ENCODE assay signal across 8 cellular contexts in the genomic region with DNA sequence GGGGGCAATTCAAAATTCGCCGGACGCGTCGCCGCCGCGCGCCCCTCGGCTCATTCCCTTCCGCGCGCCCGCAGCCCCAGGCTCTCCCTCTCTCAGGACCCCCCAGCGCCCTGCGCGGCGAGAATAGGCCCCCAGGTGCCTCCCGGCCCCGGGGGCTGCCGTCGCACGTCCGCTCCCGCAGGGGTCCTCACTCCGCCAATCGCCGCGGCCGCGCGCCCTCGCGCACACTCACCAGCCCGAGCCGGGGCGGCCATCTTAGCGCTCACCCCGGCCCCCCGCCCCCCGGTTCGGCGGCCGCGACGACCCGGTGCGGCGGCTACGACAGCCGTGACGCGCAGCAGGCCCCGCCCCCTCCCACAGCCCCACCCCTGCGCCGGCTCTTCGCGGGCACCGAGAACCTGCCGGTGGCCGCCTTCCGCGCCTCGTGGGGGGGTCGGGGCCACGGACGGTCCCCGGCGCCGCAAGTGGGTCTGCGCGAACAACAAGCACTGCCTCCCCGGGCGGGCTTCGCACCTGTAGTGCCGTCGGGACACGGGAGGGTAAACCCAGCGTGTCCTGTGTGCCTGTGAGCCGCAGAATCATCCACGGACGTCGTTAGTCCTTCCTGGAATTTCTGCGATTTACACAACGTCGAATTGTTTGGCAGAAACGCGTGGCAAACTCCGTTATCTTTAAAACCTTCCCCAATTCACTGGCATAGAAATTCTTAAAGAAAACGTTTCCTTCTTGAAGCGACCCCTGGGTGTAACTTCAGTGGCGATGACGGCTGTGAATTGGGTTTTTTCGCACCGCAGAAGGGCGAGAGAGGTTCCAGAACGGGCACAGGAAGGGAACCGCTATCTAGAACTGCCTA. TPM values are rescaled to one million over a fixed set of nuclear protein-coding genes. Genes with fewer than 3 reads are reported as not detected.
DNase-seq lines count a peak whose midpoint lies in the region; ATAC-seq and TF ChIP-seq lines count a peak whose summit lies in the region.

No MANE protein-coding gene starts in this region.

- H3K4me3 ChIP-seq in sigmoid colon = peak overlapping the region; percentile 83 to 98 (median 90)

- no peaks in the 10 kb centered on the region for H3K36me3 Mint-ChIP-seq in T-cell

- peak; percentile 62 for DNase-seq in GM20000 (ENCODE audit: low spot score)
- DNase-seq in T-cell = peak; percentile 33 to 75 (median 60)
- DNase-seq in amniotic epithelial cell (ENCODE audit: low read depth) = peak; percentile 15
- DNase-seq in hypothalamus (lab: John Stamatoyannopoulos, UW) = peak in 42 of 51 donors; percentile 6 to 77 (median 36)
- peak; percentile 83 for DNase-seq in sigmoid colon
- DNase-seq in NCI-H774 (lab: John Stamatoyannopoulos, UW) = no peak
- DNase-seq in HT-29 (ENCODE audit: low spot score) = no peak

- intact Hi-C loops in sigmoid colon (cut with DNase I) = loop anchor here (5.0 kb wide), 1 partner anchor 211 kb away; no protein-coding TSS in a partner anchor

- H3K36me3 ChIP-seq in sigmoid colon = no peaks in the 10 kb centered on the region

- CTCF ChIA-PET in T-cell (lab: Charles Lee) = interaction anchor here in 1 of 2 donors (2.0 kb wide), 1 partner anchor 14 kb away, joined by 10 read pairs; no protein-coding TSS in a partner anchor

- POLR2A ChIA-PET in T-cell (lab: Charles Lee) = no interaction called here

- H3K27me3 Mint-ChIP-seq in T-cell = peaks cover 0 to 10% of the 10 kb centered on the region in 2 donors

- H3K9me3 Mint-ChIP-seq in T-cell = peaks cover 0 to 3% (median 0%) of the 10 kb centered on the region in 3 donors

- no peak for TF ChIP-seq CTCF in GM20000 (IDR thresholded peaks at IDR 0.05; ENCODE audit: extremely low read depth, missing control alignments)
- TF ChIP-seq CTCF in sigmoid colon (IDR thresholded peaks at IDR 0.05) = no peak

- peak overlapping the region; percentile 80 to 85 (median 81) for H3K27ac ChIP-seq in sigmoid colon

- H3K27ac Mint-ChIP-seq in T-cell = peak overlapping the region; percentile 79 to 87

- peaks cover 0 to 13% (median 7%) of the 10 kb centered on the region in 4 donors for H3K4me1 ChIP-seq in sigmoid colon

- no peaks in the 10 kb centered on the region for H3K27me3 ChIP-seq in sigmoid colon

- no peaks in the 10 kb centered on the region for H3K9me3 ChIP-seq in sigmoid colon

- no peak for TF ChIP-seq POLR2A in sigmoid colon (IDR thresholded peaks at IDR 0.05)

- WGBS in sigmoid colon, 2 donors = 6 to 7% methylated on average over 98 of the region's 98 CpGs

- H3K4me3 Mint-ChIP-seq in T-cell = peak overlapping the region; percentile 87 to 90 (median 90)

- ATAC-seq in T-cell (replicated peaks in 1 of 4) (peak; percentile 82 to 88 (median 85)), GM18867 (IDR thresholded peaks at IDR 0.05; ENCODE audit: unreplicated experiment) (no peak)

- no peak for TF ChIP-seq EP300 in sigmoid colon (IDR thresholded peaks at IDR 0.05)

- H3K4me1 Mint-ChIP-seq in T-cell = peaks cover 59 to 61% (median 61%) of the 10 kb centered on the region in 3 donors

RNA-seq across cellular contexts. Expression of gene USP44, which starts 2.5 kb away (rescaled TPM):
- total RNA-seq in T-cell (10 to 100 TPM in 1 of 5 donors, 1 to 10 TPM in 4; 2.9 to 12.2 (median 5.9) TPM), sigmoid colon (1 to 10 TPM; 1.8 to 6.1 (median 4.1) TPM)
- under 1 TPM in 2 of 3 donors, not detected in 1; 0.36 to 0.60 TPM for polyA plus RNA-seq in sigmoid colon
- not detected in 2 replicates for total RNA-seq in HT-29 (2014; rRNA removed; shearing (Covaris generic))

Comparison
In these comparisons a context has a peak if more than half of its experiments do, and no peak if none do; other contexts are left out.
1. DNase-seq: peak in GM20000 (single experiment), T-cell (34 of 34), amniotic epithelial cell (single experiment), hypothalamus (42 of 51) and sigmoid colon (single experiment); none in NCI-H774 (single experiment) and HT-29 (single experiment).